ENCODE assay signal across 12 cellular contexts in genomic region chr6:146358341-146359046, GRCh38.
A peak's percentile ranks its signal among the peaks of the same experiment; 100 is the strongest.
DNase-seq lines count a peak whose midpoint lies in the region; ATAC-seq and TF ChIP-seq lines count a peak whose summit lies in the region.
"Had no signal": no experiment of that assay in that cellular context is flagged by ENCODE, and none has a peak within 500 bp of the region (broad histone marks: within the 10 kb centered on the region; RNA-seq: fewer than 3 reads in every experiment).

No MANE protein-coding gene starts in this region.

- H3K4me2 ChIP-seq in PC-9 (peak overlapping the region; percentile 64), trophoblast cell (ENCODE audit: low read length) (no peak overlapping the region)

- no peak overlapping the region for H2AFZ ChIP-seq in PC-9
- H2AFZ ChIP-seq in trophoblast cell (ENCODE audit: insufficient read depth, low read length, poor library complexity): no peak overlapping the region

- H4K91ac ChIP-seq in trophoblast cell (ENCODE audit: low read depth, low read length): peak overlapping the region; percentile 94

- H4K12ac ChIP-seq in trophoblast cell (ENCODE audit: low read depth, low read length): no peak overlapping the region

- no peak overlapping the region for H2BK12ac ChIP-seq in trophoblast cell (ENCODE audit: low read length)

- DNase-seq in ELR (ENCODE audit: low read depth) (peak; percentile 51), PC-9 (no peak), trophoblast cell (peak in 1 of 2 donors; percentile 5), left lobe of liver (ENCODE audit: low spot score) (no peak), glutamatergic neuron (no peak)
- DNase-seq: activated CD4-positive, CD25-positive, alpha-beta regulatory T cell treated with anti-CD3 and anti-CD28 coated beads, Interleukin-2, amount 50 U/mL, for 72 hours; activated naive CD8-positive, alpha-beta T cell treated with anti-CD3 and anti-CD28 coated beads for 36 hours; foreskin melanocyte; NCI-H2029 had no signal

- POLR2A ChIA-PET in PC-9 (lab: Charles Lee; ENCODE audit: unreplicated experiment): interaction anchor here (0.6 kb wide), 1 partner anchor 461 kb away, joined by 9 read pairs; no protein-coding TSS in a partner anchor

- H3K79me2 ChIP-seq in PC-9 (ENCODE audit: low read depth): no peaks in the 10 kb centered on the region
- H3K79me2 ChIP-seq in trophoblast cell (ENCODE audit: control insufficient read depth, insufficient read depth, low read length, poor library complexity): peaks cover 2% of the 10 kb centered on the region

- CTCF ChIA-PET in PC-9 (lab: Charles Lee): no interaction called here

- no peak overlapping the region for H3K9ac ChIP-seq in trophoblast cell (ENCODE audit: low read length)

- peak overlapping the region; percentile 65 for H3K4me3 Mint-ChIP-seq in dendritic cell treated with granulocyte-macrophage colony-stimulating factor and Interleukin-4, amounts not matched to agents 40 ng/mL and 50 ng/mL, for 4 days
- H3K4me3 Mint-ChIP-seq in glutamatergic neuron (ENCODE audit: unreplicated experiment): no peak overlapping the region
- H3K4me3 Mint-ChIP-seq: activated naive CD8-positive, alpha-beta T cell treated with anti-CD3 and anti-CD28 coated beads for 36 hours; stimulated activated naive CD8-positive, alpha-beta T cell treated with anti-CD3 and anti-CD28 coated beads, Interleukin-15, Interleukin-2, amounts not matched to agents 100 ng/mL and 50 ng/mL, for 24 hours had no signal

- peak overlapping the region; percentile 86 for H2BK5ac ChIP-seq in trophoblast cell (ENCODE audit: low read depth, low read length, poor library complexity)

- no peaks in the 10 kb centered on the region for H3K9me3 Mint-ChIP-seq in dendritic cell treated with granulocyte-macrophage colony-stimulating factor and Interleukin-4, amounts not matched to agents 40 ng/mL and 50 ng/mL, for 4 days
- no peaks in the 10 kb centered on the region for H3K9me3 Mint-ChIP-seq in glutamatergic neuron (ENCODE audit: unreplicated experiment)
- H3K9me3 Mint-ChIP-seq: activated naive CD8-positive, alpha-beta T cell treated with anti-CD3 and anti-CD28 coated beads for 36 hours; stimulated activated naive CD8-positive, alpha-beta T cell treated with anti-CD3 and anti-CD28 coated beads, Interleukin-15, Interleukin-2, amounts not matched to agents 100 ng/mL and 50 ng/mL, for 24 hours had no signal

- H3K79me1 ChIP-seq in trophoblast cell (ENCODE audit: low read length): peaks cover 18% of the 10 kb centered on the region

- H3K4me3 ChIP-seq in PC-9 (peak overlapping the region; percentile 18; the same call in 1 of the 2 replicates), trophoblast cell (ENCODE audit: low read depth, low read length) (no peak overlapping the region)

- H3K9me3 ChIP-seq in PC-9 (ENCODE audit: insufficient read depth, low read depth) (peaks cover 4% of the 10 kb centered on the region; the same call in 1 of the 2 replicates), trophoblast cell (ENCODE audit: insufficient read depth, low read depth, low read length) (no peaks in the 10 kb centered on the region)

- H3K27me3 ChIP-seq in PC-9 (ENCODE audit: insufficient read depth, low read depth) (no peaks in the 10 kb centered on the region), trophoblast cell (ENCODE audit: insufficient read depth, low read length) (no peaks in the 10 kb centered on the region)

- peak overlapping the region; percentile 50 for H2BK120ac ChIP-seq in trophoblast cell (ENCODE audit: insufficient read depth, low read length, poor library complexity)

- no peaks in the 10 kb centered on the region for H3K36me3 ChIP-seq in PC-9 (ENCODE audit: low read depth)
- H3K36me3 ChIP-seq in trophoblast cell (ENCODE audit: control insufficient read depth in 1 of 2, insufficient read depth in 2 of 2, low read length in 2 of 2): no peaks in the 10 kb centered on the region

- H3K18ac ChIP-seq in trophoblast cell (ENCODE audit: low read length): no peak overlapping the region

- peak overlapping the region; percentile 90 for H3K27ac Mint-ChIP-seq in dendritic cell treated with granulocyte-macrophage colony-stimulating factor and Interleukin-4, amounts not matched to agents 40 ng/mL and 50 ng/mL, for 4 days
- H3K27ac Mint-ChIP-seq in glutamatergic neuron (ENCODE audit: unreplicated experiment): no peak overlapping the region
- H3K27ac Mint-ChIP-seq: activated naive CD8-positive, alpha-beta T cell treated with anti-CD3 and anti-CD28 coated beads for 36 hours; stimulated activated naive CD8-positive, alpha-beta T cell treated with anti-CD3 and anti-CD28 coated beads, Interleukin-15, Interleukin-2, amounts not matched to agents 100 ng/mL and 50 ng/mL, for 24 hours had no signal

- no peaks in the 10 kb centered on the region for H3K27me3 Mint-ChIP-seq in dendritic cell treated with granulocyte-macrophage colony-stimulating factor and Interleukin-4, amounts not matched to agents 40 ng/mL and 50 ng/mL, for 4 days
- H3K27me3 Mint-ChIP-seq in glutamatergic neuron (ENCODE audit: unreplicated experiment): no peaks in the 10 kb centered on the region
- H3K27me3 Mint-ChIP-seq: stimulated activated naive CD8-positive, alpha-beta T cell treated with anti-CD3 and anti-CD28 coated beads, Interleukin-15, Interleukin-2, amounts not matched to agents 100 ng/mL and 50 ng/mL, for 24 hours had no signal

- WGBS in trophoblast cell (ENCODE audit: extremely low coverage, insufficient coverage, insufficient read length): no CpG with 5 or more reads among the region's 4 CpGs

- no peak overlapping the region for H2AK5ac ChIP-seq in trophoblast cell (ENCODE audit: low read length)

- TF ChIP-seq CTCF in PC-9 (conservative IDR thresholded peaks at IDR 0.05) (no peak), glutamatergic neuron (IDR thresholded peaks at IDR 0.05; ENCODE audit: partially characterized antibody, unreplicated experiment) (no peak)

- H3K4ac ChIP-seq in trophoblast cell (ENCODE audit: low read depth, low read length): no peak overlapping the region

- no peaks in the 10 kb centered on the region for H3K9me2 ChIP-seq in PC-9 (ENCODE audit: insufficient read depth)

- H3K27ac ChIP-seq in PC-9 (peak overlapping the region; percentile 52), trophoblast cell (ENCODE audit: low read depth, low read length) (peak overlapping the region; percentile 92)

- peak overlapping the region; percentile 36 for H3K14ac ChIP-seq in trophoblast cell (ENCODE audit: low read length)

- H3F3A ChIP-seq in PC-9 (ENCODE audit: insufficient read depth, low read depth): peaks cover 27% of the 10 kb centered on the region

- H3K23ac ChIP-seq in trophoblast cell (ENCODE audit: low read length): no peak overlapping the region

- H3K4me1 ChIP-seq in PC-9 (replicated peaks; ENCODE audit: insufficient read depth) (peaks cover 21% of the 10 kb centered on the region), trophoblast cell (ENCODE audit: control insufficient read depth in 1 of 2, insufficient read depth in 2 of 2, low read length in 2 of 2) (peaks cover 8 to 9% of the 10 kb centered on the region in 2 experiments)

- peaks cover 60% of the 10 kb centered on the region for H3K4me1 Mint-ChIP-seq in dendritic cell treated with granulocyte-macrophage colony-stimulating factor and Interleukin-4, amounts not matched to agents 40 ng/mL and 50 ng/mL, for 4 days (ENCODE audit: low read depth)
- no peaks in the 10 kb centered on the region for H3K4me1 Mint-ChIP-seq in glutamatergic neuron (ENCODE audit: low read depth, unreplicated experiment)
- H3K4me1 Mint-ChIP-seq: activated naive CD8-positive, alpha-beta T cell treated with anti-CD3 and anti-CD28 coated beads for 36 hours had no signal

- intact Hi-C loops in PC-9 (cut with micrococcal nuclease; ENCODE audit: unreplicated experiment): loop anchor here (5.0 kb wide), 1 partner anchor 184 kb away; the partner anchor contains the start of gene RAB32
- intact Hi-C loops in dendritic cell treated with granulocyte-macrophage colony-stimulating factor and Interleukin-4, amounts not matched to agents 40 ng/mL and 50 ng/mL, for 4 days (cut with micrococcal nuclease): loop anchor here (5.0 to 10.0 kb wide), 4 partner anchors 51 to 499 kb away; partner anchors contain the start of genes RAB32 and SHPRH

- ATAC-seq in left lobe of liver (no peak), HG02840 (IDR thresholded peaks at IDR 0.05; ENCODE audit: low FRiP score, unreplicated experiment) (no peak)

- no peaks in the 10 kb centered on the region for H3K36me3 Mint-ChIP-seq in dendritic cell treated with granulocyte-macrophage colony-stimulating factor and Interleukin-4, amounts not matched to agents 40 ng/mL and 50 ng/mL, for 4 days (ENCODE audit: low read depth)
- H3K36me3 Mint-ChIP-seq in glutamatergic neuron (ENCODE audit: unreplicated experiment): no peaks in the 10 kb centered on the region
- H3K36me3 Mint-ChIP-seq: activated naive CD8-positive, alpha-beta T cell treated with anti-CD3 and anti-CD28 coated beads for 36 hours had no signal

- no peak overlapping the region for H4K8ac ChIP-seq in trophoblast cell (ENCODE audit: low read depth, low read length)

- no TSS peak for BruUV-seq in PC-9 (replicated peaks; lab: Mats Ljungman, UMichigan)

- H4K20me1 ChIP-seq in PC-9 (ENCODE audit: insufficient read depth): no peaks in the 10 kb centered on the region
